ENCODE assay signal across 14 cellular contexts in the genomic region with DNA sequence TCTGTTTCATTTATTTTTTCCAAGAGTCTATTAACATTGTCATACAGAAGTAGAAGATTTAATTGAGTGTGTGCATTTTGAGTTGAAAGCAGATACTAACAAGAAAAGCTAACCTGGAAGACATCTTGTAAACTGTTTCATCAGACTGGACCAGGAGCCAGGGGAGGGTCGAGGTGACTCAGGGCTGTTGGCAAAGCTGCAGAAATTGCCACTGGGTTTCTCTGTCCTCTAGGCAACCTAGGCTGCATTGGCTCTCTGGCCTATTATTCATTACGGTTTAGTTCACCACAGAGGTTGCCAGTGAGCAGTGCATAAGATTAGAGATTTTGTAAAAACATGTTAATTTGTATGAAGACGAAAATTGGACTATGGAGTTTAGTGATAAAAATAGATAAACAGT. TPM values are rescaled to one million over a fixed set of nuclear protein-coding genes. Genes with fewer than 3 reads are reported as not detected.
DNase-seq lines count a peak whose midpoint lies in the region; FAIRE-seq and TF ChIP-seq lines count a peak whose summit lies in the region.
"Had no signal": no experiment of that assay in that cellular context is flagged by ENCODE, and none has a peak within 500 bp of the region (broad histone marks: within the 10 kb centered on the region; RNA-seq: fewer than 3 reads in every experiment).

No MANE protein-coding gene starts in this region.

- no peak overlapping the region for H4K8ac ChIP-seq in mesenchymal stem cell (ENCODE audit: low read length)

- H3K9ac ChIP-seq in mammary epithelial cell (ENCODE audit: insufficient read depth, low read length) = no peak overlapping the region
- no peak overlapping the region for H3K9ac ChIP-seq in keratinocyte (ENCODE audit: control insufficient read depth, extremely low read depth, insufficient read depth, low read length)
- H3K9ac ChIP-seq in mesenchymal stem cell (ENCODE audit: low read length) = no peak overlapping the region

- intact Hi-C loops in mammary epithelial cell (cut with micrococcal nuclease) = no loop called here

- no peak for TF ChIP-seq POLR2A in NB4 (IDR thresholded peaks at IDR 0.05; ENCODE audit: extremely low read depth, insufficient read length)

- H3K4me3 ChIP-seq in NB4 (ENCODE audit: low read depth, low read length) (no peak overlapping the region), mammary epithelial cell (replicated peaks in 1 of 3; ENCODE audit: insufficient read depth in 1 of 3, low read depth in 2 of 3, low read length in 3 of 3) (no peak overlapping the region), keratinocyte (ENCODE audit: control insufficient read depth in 2 of 3, extremely low read depth in 1 of 3, insufficient read depth in 2 of 3, low read depth in 1 of 3, low read length in 3 of 3) (no peak overlapping the region), mesenchymal stem cell (ENCODE audit: insufficient read depth in 1 of 2, low read depth in 1 of 2, low read length in 2 of 2) (no peak overlapping the region)
- H3K4me3 ChIP-seq: GM12878 had no signal

- no peak overlapping the region for H2BK15ac ChIP-seq in mesenchymal stem cell (ENCODE audit: low read depth, poor library complexity, severe bottlenecking)

- H3K27me3 ChIP-seq in mammary epithelial cell (ENCODE audit: insufficient read depth, low read length) (no peaks in the 10 kb centered on the region), keratinocyte (ENCODE audit: control insufficient read depth, extremely low read depth, insufficient read depth, low read length) (no peaks in the 10 kb centered on the region), mesenchymal stem cell (ENCODE audit: control insufficient read depth in 1 of 2, insufficient read depth in 1 of 2, low read length in 2 of 2) (no peaks in the 10 kb centered on the region)

- no peak overlapping the region for H2AK5ac ChIP-seq in mesenchymal stem cell (ENCODE audit: low read length, severe bottlenecking)

- BruUV-seq in mammary epithelial cell (replicated peaks; lab: Mats Ljungman, UMichigan) = no TSS peak

- dilution Hi-C loops in mammary epithelial cell (cut with HindIII; ENCODE audit: low sequenced_read_pairs) = no loop called here
- dilution Hi-C loops in keratinocyte (cut with MboI; ENCODE audit: extremely low pct_ligation_motif_present, low sequenced_read_pairs) = no loop called here

- H3K4me1 ChIP-seq in mammary epithelial cell (ENCODE audit: insufficient read depth, low read length) (peaks cover 26% of the 10 kb centered on the region), keratinocyte (ENCODE audit: control insufficient read depth, extremely low read depth, insufficient read depth, low read length) (peaks cover 23% of the 10 kb centered on the region), mesenchymal stem cell (ENCODE audit: control insufficient read depth, insufficient read depth, low read depth, low read length) (peaks cover 7% of the 10 kb centered on the region)

- no peak overlapping the region for H3K23ac ChIP-seq in mesenchymal stem cell (ENCODE audit: low read length in 2 of 2)

- DNase-seq in EL = peak; percentile 29
- peak; percentile 70 for DNase-seq in NB4 (ENCODE audit: low read depth)
- DNase-seq in mammary epithelial cell = peak; percentile 54
- no peak for DNase-seq in keratinocyte (ENCODE audit: low read depth, low spot score)
- DNase-seq in cerebellar cortex (ENCODE audit: low spot score) = no peak
- no peak for DNase-seq in mesenchymal stem cell
- no peak for DNase-seq in SIG-M5 (lab: John Stamatoyannopoulos, UW)
- DNase-seq in T-helper 2 cell = no peak
- DNase-seq: activated naive CD4-positive, alpha-beta T cell; CD4-positive, CD25-positive, alpha-beta regulatory T cell; MM.1S; naive thymus-derived CD4-positive, alpha-beta T cell; NK-92 treated with Interleukin-12 subunit alpha and Interleukin-12 subunit beta, amount 100 ng/mL, for 24 hours had no signal

- H4K91ac ChIP-seq in mesenchymal stem cell (ENCODE audit: low read length) = no peak overlapping the region

- H3K14ac ChIP-seq in mesenchymal stem cell (ENCODE audit: low read length in 2 of 2) = no peak overlapping the region

- no peak for TF ChIP-seq CTCF in NB4 (IDR thresholded peaks at IDR 0.05; ENCODE audit: low read depth, low read length)
- TF ChIP-seq CTCF in mammary epithelial cell (conservative IDR thresholded peaks at IDR 0.05 in 1 of 2, IDR thresholded peaks at IDR 0.05 in 1 of 2; ENCODE audit: extremely low read depth in 1 of 2, insufficient read depth in 1 of 2, low read depth in 1 of 2, low read length in 2 of 2) = no peak
- no peak for TF ChIP-seq CTCF in keratinocyte (optimal IDR thresholded peaks at IDR 0.05 in 1 of 3, IDR thresholded peaks at IDR 0.05 in 1 of 3, conservative IDR thresholded peaks at IDR 0.05 in 1 of 3; ENCODE audit: extremely low read depth in 1 of 3, insufficient read depth in 2 of 3, low read length in 3 of 3)

- H3K36me3 ChIP-seq in mammary epithelial cell (ENCODE audit: insufficient read depth, low read length) = no peaks in the 10 kb centered on the region
- H3K36me3 ChIP-seq in keratinocyte (ENCODE audit: control insufficient read depth in 2 of 2, extremely low read depth in 1 of 2, insufficient read depth in 2 of 2, low read length in 2 of 2) = no peaks in the 10 kb centered on the region
- H3K36me3 ChIP-seq in mesenchymal stem cell (ENCODE audit: control insufficient read depth in 1 of 2, insufficient read depth in 2 of 2, low read depth in 1 of 2, low read length in 2 of 2) = no peaks in the 10 kb centered on the region

- 12% methylated on average over 3 of the region's 3 CpGs for WGBS in mammary epithelial cell (ENCODE audit: low coverage, missing lambda C conversion rate)
- WGBS in mesenchymal stem cell = 85% methylated on average over 2 of the region's 3 CpGs

- no peak overlapping the region for H3K4me2 ChIP-seq in mammary epithelial cell (ENCODE audit: insufficient read depth, low read depth, low read length)
- peak overlapping the region; percentile 34 for H3K4me2 ChIP-seq in keratinocyte (ENCODE audit: control insufficient read depth, extremely low read depth, insufficient read depth, low read depth, low read length)
- H3K4me2 ChIP-seq in mesenchymal stem cell (ENCODE audit: low read length, poor library complexity, severe bottlenecking) = no peak overlapping the region

- no peak overlapping the region for H2BK120ac ChIP-seq in mesenchymal stem cell (ENCODE audit: low read depth, low read length)

- FAIRE-seq in keratinocyte (lab: Jason Lieb, UNC) = no peak
- FAIRE-seq: GM12878 had no signal

- no peak overlapping the region for H2BK5ac ChIP-seq in mesenchymal stem cell (ENCODE audit: low read depth, low read length, poor library complexity, severe bottlenecking)

- no peaks in the 10 kb centered on the region for H3K79me1 ChIP-seq in mesenchymal stem cell (replicated peaks; ENCODE audit: low read length, poor library complexity, severe bottlenecking)

- no peak overlapping the region for H2BK12ac ChIP-seq in mesenchymal stem cell (ENCODE audit: low read length in 2 of 2)

- H3K9me1 ChIP-seq in keratinocyte (ENCODE audit: control insufficient read depth, extremely low read depth, insufficient read depth, low read length) = no peaks in the 10 kb centered on the region

- CTCF ChIA-PET in mammary epithelial cell (lab: Charles Lee; ENCODE audit: low non-redundant PET) = no interaction called here

- in situ Hi-C loops in mammary epithelial cell (cut with MboI; ENCODE audit: low sequenced_read_pairs in 2 of 2) = no loop called here

- no peak overlapping the region for H3K4ac ChIP-seq in mesenchymal stem cell (ENCODE audit: low read depth in 1 of 2, low read length in 2 of 2)

- H2AFZ ChIP-seq in mammary epithelial cell (ENCODE audit: low read depth, low read length) (peak overlapping the region; percentile 56), keratinocyte (ENCODE audit: control insufficient read depth, low read length) (no peak overlapping the region), mesenchymal stem cell (ENCODE audit: low read depth, low read length) (no peak overlapping the region)

- H3K27ac ChIP-seq in mammary epithelial cell (ENCODE audit: insufficient read depth, low read depth, low read length) = peak overlapping the region; percentile 40
- no peak overlapping the region for H3K27ac ChIP-seq in keratinocyte (ENCODE audit: control insufficient read depth, insufficient read depth, low read length)
- H3K27ac ChIP-seq in mesenchymal stem cell (ENCODE audit: low read length, poor library complexity, severe bottlenecking) = no peak overlapping the region

- no peaks in the 10 kb centered on the region for H4K20me1 ChIP-seq in mammary epithelial cell (ENCODE audit: insufficient read depth, low read length)
- no peaks in the 10 kb centered on the region for H4K20me1 ChIP-seq in keratinocyte (ENCODE audit: control insufficient read depth, extremely low read depth, insufficient read depth, low read length)

- H3K79me2 ChIP-seq in mammary epithelial cell (ENCODE audit: insufficient read depth, low read length) = no peaks in the 10 kb centered on the region
- H3K79me2 ChIP-seq in keratinocyte (ENCODE audit: control insufficient read depth, insufficient read depth, low read length) = no peaks in the 10 kb centered on the region

- no peak overlapping the region for H3K18ac ChIP-seq in mesenchymal stem cell (ENCODE audit: low read depth in 1 of 2, low read length in 2 of 2)

- no peaks in the 10 kb centered on the region for H3K9me3 ChIP-seq in mammary epithelial cell (replicated peaks; ENCODE audit: insufficient read depth, low read length)
- no peaks in the 10 kb centered on the region for H3K9me3 ChIP-seq in keratinocyte (ENCODE audit: control insufficient read depth, low read depth, low read length)
- no peaks in the 10 kb centered on the region for H3K9me3 ChIP-seq in mesenchymal stem cell (ENCODE audit: control insufficient read depth, low read length)

RNA-seq across cellular contexts. Expression of a gene that starts 27.5 kb away (rescaled TPM):
- total RNA-seq in mammary epithelial cell = under 1 TPM; 0.12 to 0.83 TPM
- polyA plus RNA-seq in mammary epithelial cell (0.26 TPM), keratinocyte (0.08 to 0.19 TPM (median 0.09 TPM) in 3 replicates)
- polyA minus RNA-seq in mammary epithelial cell (not detected), keratinocyte (0.61 to 0.89 TPM in 2 of 3 replicates, not detected in the other)
- polyA plus RNA-seq in keratinocyte (2011; ENCODE audit: low read depth) = 1.1 TPM
- polyA plus RNA-seq in keratinocyte (2011; cell fraction: cytosol; rRNA removed) = 0.06 and 0.12 TPM in 2 replicates
- polyA plus RNA-seq in keratinocyte (2011; cell fraction: nucleus; rRNA removed) = 0.23 and 0.35 TPM in 2 replicates
- polyA plus RNA-seq in keratinocyte (2012; ENCODE audit: low replicate concordance) = 0.07 TPM in 1 of 2 replicates, not detected in the other
- not detected for polyA minus RNA-seq in keratinocyte (2011; cell fraction: cytosol; rRNA and poly(A)+ RNA removed)
- 0.42 and 1.0 TPM in 2 replicates for polyA minus RNA-seq in keratinocyte (2011; cell fraction: nucleus; rRNA and poly(A)+ RNA removed)
- 0.48 TPM for polyA plus RNA-seq in mesenchymal stem cell (2013, experiment 1 of 2)
- 0.45 TPM for polyA plus RNA-seq in mesenchymal stem cell (2013, experiment 2 of 2)
- total RNA-seq: GM12878 had no signal
- polyA plus RNA-seq: CD4-positive, CD25-positive, alpha-beta regulatory T cell; GM12878; naive thymus-derived CD4-positive, alpha-beta T cell had no signal

Comparison
In these comparisons a context has a peak if more than half of its experiments do, and no peak if none do; other contexts are left out.
1. DNase-seq: peak in EL (single experiment), NB4 (single experiment) and mammary epithelial cell (single experiment); none in keratinocyte (single experiment), cerebellar cortex (single experiment), mesenchymal stem cell (single experiment), SIG-M5 (single experiment) and T-helper 2 cell (0 of 5).